ENCODE assay signal across 18 cellular contexts in the genomic region with DNA sequence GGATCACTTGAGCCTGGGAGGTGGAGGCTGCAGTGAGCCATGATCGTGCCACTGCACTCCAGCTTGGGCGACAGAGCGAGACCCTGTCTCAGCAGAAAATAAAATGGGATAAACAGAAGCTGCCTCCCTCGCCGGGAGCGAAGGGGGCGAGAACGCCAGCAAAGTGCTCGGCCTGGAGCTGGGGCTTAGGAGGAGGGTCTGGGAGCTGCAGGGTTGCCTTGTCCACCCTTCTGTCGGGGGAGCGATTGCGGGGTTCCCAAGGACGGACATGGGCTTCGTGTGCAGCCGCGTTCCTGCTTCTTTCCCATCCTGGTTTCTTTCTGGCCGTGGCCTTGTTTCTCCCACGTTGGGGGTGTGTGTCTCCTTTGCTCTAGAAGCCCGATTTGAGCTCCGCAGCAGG. TPM values are rescaled to one million over a fixed set of nuclear protein-coding genes. Genes with fewer than 3 reads are reported as not detected.
DNase-seq lines count a peak whose midpoint lies in the region; ATAC-seq and TF ChIP-seq lines count a peak whose summit lies in the region.
"Had no signal": no experiment of that assay in that cellular context is flagged by ENCODE, and none has a peak within 500 bp of the region (broad histone marks: within the 10 kb centered on the region; RNA-seq: fewer than 3 reads in every experiment).

No MANE protein-coding gene starts in this region.

- intact Hi-C loops in left ventricle myocardium superior (cut with micrococcal nuclease), result loop anchor here (5.0 kb wide), 1 partner anchor 72 kb away; no protein-coding TSS in a partner anchor
- intact Hi-C loops in right lobe of liver (cut with DNase I), result no loop called here
- intact Hi-C loops in gastrocnemius medialis (cut with DNase I; ENCODE audit: low total_unique reads), result loop anchor here (5.0 kb wide), 1 partner anchor 133 kb away; a partner anchor contains a TSS

- H3K36me3 ChIP-seq in right atrium auricular region (peaks cover 10% of the 10 kb centered on the region), right lobe of liver (no peaks in the 10 kb centered on the region), gastrocnemius medialis (peaks cover 0 to 12% of the 10 kb centered on the region in 2 donors)

- DNase-seq in right atrium auricular region (ENCODE audit: low spot score), result no peak
- DNase-seq in left ventricle myocardium superior, result no peak
- no peak for DNase-seq in right lobe of liver
- no peak for DNase-seq in gastrocnemius medialis
- DNase-seq in HUDEP-2 (lab: John Stamatoyannopoulos, UW; ENCODE audit: unreplicated experiment in 76 of 76), result no peak
- DNase-seq in NAMALWA (ENCODE audit: low spot score), result no peak
- no peak for DNase-seq in NCI-H82 (lab: John Stamatoyannopoulos, UW)
- DNase-seq: activated CD8-positive, alpha-beta memory T cell treated with anti-CD3 and anti-CD28 coated beads for 24 hours; activated naive CD4-positive, alpha-beta T cell treated with anti-CD3 and anti-CD28 coated beads for 36 hours; activated T-cell treated with anti-CD3 and anti-CD28 coated beads, Interleukin-2, amount 50 U/mL, for 4 hours; naive B cell; NCI-H2107; NCI-H510A treated with DMSO at 0.1 percent for 48 hours; stimulated activated CD4-positive, alpha-beta T cell treated with anti-CD3 and anti-CD28 coated beads, Interleukin-4, amount 100 ng/mL, for 1 hour; stimulated activated naive CD8-positive, alpha-beta T cell treated with anti-CD3 and anti-CD28 coated beads, Interleukin-15, Interleukin-2, amounts not matched to agents 100 U/mL and 50 U/mL, for 24 hours had no signal

- TF ChIP-seq POLR2A in right lobe of liver (IDR thresholded peaks at IDR 0.05) (no peak), gastrocnemius medialis (IDR thresholded peaks at IDR 0.05) (no peak)

- in situ Hi-C loops in gastrocnemius medialis (cut with MboI; ENCODE audit: low sequenced_read_pairs in 4 of 4), result no loop called here

- H3K27ac ChIP-seq in right atrium auricular region (peak overlapping the region; percentile 73 to 93), right lobe of liver (peak overlapping the region; percentile 82 to 94 (median 93)), gastrocnemius medialis (peak overlapping the region; percentile 77 to 95 (median 92))
- H3K27ac ChIP-seq: BLaER1 had no signal

- WGBS in right lobe of liver (ENCODE audit: insufficient coverage, low coverage, low lambda C conversion rate, missing lambda C conversion rate), result 93% methylated on average over 5 of the region's 20 CpGs

- H3K9me3 ChIP-seq in right atrium auricular region (no peaks in the 10 kb centered on the region), right lobe of liver (no peaks in the 10 kb centered on the region), gastrocnemius medialis (no peaks in the 10 kb centered on the region)
- H3K9me3 ChIP-seq: BLaER1 had no signal

- H3K27me3 ChIP-seq in right atrium auricular region (no peaks in the 10 kb centered on the region), right lobe of liver (no peaks in the 10 kb centered on the region), gastrocnemius medialis (no peaks in the 10 kb centered on the region)
- H3K27me3 ChIP-seq: BLaER1 had no signal

- ATAC-seq in left ventricle myocardium superior (no peak), right lobe of liver (no peak), gastrocnemius medialis (no peak), HG03469 (IDR thresholded peaks at IDR 0.05; ENCODE audit: unreplicated experiment) (no peak)
- ATAC-seq: activated T-cell treated with anti-CD3 and anti-CD28 coated beads, Interleukin-2, amount 50 U/mL, for 4 hours; stimulated activated naive CD8-positive, alpha-beta T cell treated with anti-CD3 and anti-CD28 coated beads, Interleukin-15, Interleukin-2, amounts not matched to agents 100 U/mL and 50 U/mL, for 24 hours had no signal

- H3K4me3 ChIP-seq in right atrium auricular region, result no peak overlapping the region
- H3K4me3 ChIP-seq in right lobe of liver, result no peak overlapping the region
- no peak overlapping the region for H3K4me3 ChIP-seq in gastrocnemius medialis
- H3K4me3 ChIP-seq: BLaER1, smooth muscle cell had no signal

- no peak for TF ChIP-seq CTCF in right atrium auricular region (IDR thresholded peaks at IDR 0.05)
- TF ChIP-seq CTCF in right lobe of liver (IDR thresholded peaks at IDR 0.05), result no peak
- no peak for TF ChIP-seq CTCF in gastrocnemius medialis (IDR thresholded peaks at IDR 0.05 in 4 of 5, conservative IDR thresholded peaks at IDR 0.05 in 1 of 5)

- peaks cover 3 to 29% of the 10 kb centered on the region in 2 donors for H3K4me1 ChIP-seq in right atrium auricular region
- peaks cover 0 to 29% (median 11%) of the 10 kb centered on the region in 4 donors for H3K4me1 ChIP-seq in right lobe of liver
- peaks cover 30 to 35% of the 10 kb centered on the region in 2 donors for H3K4me1 ChIP-seq in gastrocnemius medialis
- H3K4me1 ChIP-seq: BLaER1 had no signal

RNA-seq across cellular contexts. Expression of a gene that starts 27.9 kb away (rescaled TPM):
- total RNA-seq in right atrium auricular region (10 to 100 TPM; 14.2 to 24.1 TPM), left ventricle myocardium superior (30.2 TPM), right lobe of liver (10 to 100 TPM; 13.9 to 45.9 (median 16.6) TPM), gastrocnemius medialis (10 to 100 TPM; 36.6 to 89.4 (median 79.7) TPM)

RNA-seq across cellular contexts. Expression of a gene that starts 29.0 kb away (rescaled TPM):
- total RNA-seq in right atrium auricular region (10 to 100 TPM; 11.5 to 21.2 TPM), left ventricle myocardium superior (17.5 TPM), right lobe of liver (1 to 10 TPM; 3.5 to 6.4 (median 4.6) TPM), gastrocnemius medialis (10 to 100 TPM in 3 of 4 donors, 1 to 10 TPM in 1; 9.8 to 23.5 (median 13.7) TPM)

Comparison
In these comparisons a context has a peak if more than half of its experiments do, and no peak if none do; other contexts are left out.
1. intact Hi-C loops: an anchor here in left ventricle myocardium superior (5.0 kb wide) and gastrocnemius medialis (5.0 kb wide); none called in right lobe of liver.